8 cellular contexts compared by ENCODE assay signal in the genomic region with DNA sequence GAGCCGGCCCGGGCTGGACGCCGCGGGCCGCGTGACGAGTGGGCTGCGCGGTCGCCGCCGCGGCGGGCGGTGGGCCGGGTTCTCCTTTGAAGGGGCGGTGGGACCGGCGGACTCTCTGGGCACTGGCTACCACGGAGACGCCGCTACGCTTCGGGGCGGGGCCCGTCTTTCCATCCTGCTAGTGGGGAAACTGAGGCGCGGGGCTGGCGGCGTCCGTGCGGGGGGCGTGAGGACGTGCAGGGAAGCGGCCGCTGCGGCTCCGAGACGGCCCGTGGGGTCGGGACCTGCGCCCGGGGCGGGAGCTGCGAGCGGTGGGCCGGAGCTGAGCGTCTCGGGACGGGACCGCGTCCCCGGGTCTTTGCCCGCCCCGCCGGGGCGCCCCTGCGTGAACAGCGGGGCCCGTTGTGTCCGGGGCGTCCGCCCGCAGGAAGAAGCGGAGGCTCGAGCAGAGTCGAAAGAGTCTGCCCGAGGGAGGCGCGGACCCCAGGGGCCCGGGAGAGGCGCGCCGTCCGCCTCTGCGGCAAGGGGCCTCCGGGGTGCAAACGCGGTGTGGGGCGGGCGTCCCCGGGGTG. TPM values are rescaled to one million over a fixed set of nuclear protein-coding genes. Genes with fewer than 3 reads are reported as not detected.
DNase-seq lines count a peak whose midpoint lies in the region; ATAC-seq and TF ChIP-seq lines count a peak whose summit lies in the region.

No MANE protein-coding gene starts in this region.

- 1% methylated on average over 44 to 45 of the region's 83 CpGs for WGBS in lower leg skin, 2 donors

- no peaks in the 10 kb centered on the region for H3K9me3 ChIP-seq in vagina

- H3K36me3 Mint-ChIP-seq in activated naive CD8-positive, alpha-beta T cell treated with anti-CD3 and anti-CD28 coated beads for 36 hours: peaks cover 36% of the 10 kb centered on the region

- TF ChIP-seq CTCF in lower leg skin (IDR thresholded peaks at IDR 0.05): no peak
- no peak for TF ChIP-seq CTCF in vagina (IDR thresholded peaks at IDR 0.05)

- no peaks in the 10 kb centered on the region for H3K27me3 Mint-ChIP-seq in activated naive CD8-positive, alpha-beta T cell treated with anti-CD3 and anti-CD28 coated beads for 36 hours

- H3K27me3 ChIP-seq in ACC112 (ENCODE audit: insufficient read depth, low read length): no peaks in the 10 kb centered on the region
- H3K27me3 ChIP-seq in vagina: no peaks in the 10 kb centered on the region

- peaks cover 2% of the 10 kb centered on the region for H3K9me3 Mint-ChIP-seq in activated naive CD8-positive, alpha-beta T cell treated with anti-CD3 and anti-CD28 coated beads for 36 hours

- peak overlapping the region; percentile 98 for H3K4me3 ChIP-seq in ACC112 (ENCODE audit: low read depth, low read length)
- peak overlapping the region; percentile 59 for H3K4me3 ChIP-seq in lower leg skin (ENCODE audit: low read depth, poor library complexity, severe bottlenecking)
- peak overlapping the region; percentile 87 to 97 for H3K4me3 ChIP-seq in vagina

- H3K4me1 ChIP-seq in ACC112 (ENCODE audit: control insufficient read depth, insufficient read depth, low read length, unreplicated experiment) (peaks cover 32% of the 10 kb centered on the region), vagina (peaks cover 50% of the 10 kb centered on the region)

- H3K27ac ChIP-seq in ACC112 (ENCODE audit: low read depth, low read length): peak overlapping the region; percentile 25; the same call in 1 of the 2 replicates
- H3K27ac ChIP-seq in vagina: peak overlapping the region; percentile 85

- H3K4me3 Mint-ChIP-seq in activated naive CD8-positive, alpha-beta T cell treated with anti-CD3 and anti-CD28 coated beads for 36 hours: peak overlapping the region; percentile 77

- DNase-seq in activated naive CD8-positive, alpha-beta T cell treated with anti-CD3 and anti-CD28 coated beads for 36 hours: peak; percentile 26
- DNase-seq in lower leg skin (ENCODE audit: low spot score in 2 of 2) (no peak), vagina (ENCODE audit: extremely low spot score in 2 of 2) (no peak), NAMALWA (ENCODE audit: low spot score) (no peak), NCI-H2081 treated with DMSO at 0.1 percent for 48 hours (lab: John Stamatoyannopoulos, UW) (no peak)

- intact Hi-C loops in lower leg skin (cut with DNase I; ENCODE audit: low total_unique reads): loop anchor here (10.0 kb wide), 1 partner anchor 77 kb away; the partner anchor contains the start of gene PPP2R2D
- intact Hi-C loops in vagina (cut with DNase I): no loop called here

- H2AFZ ChIP-seq in ACC112 (ENCODE audit: low read length, unreplicated experiment): peak overlapping the region; percentile 98

- TF ChIP-seq POLR2A in lower leg skin (IDR thresholded peaks at IDR 0.05) (no peak), vagina (IDR thresholded peaks at IDR 0.05) (peak in 1 of 2 donors; percentile 6)

- peaks cover 52% of the 10 kb centered on the region for H3K79me2 ChIP-seq in ACC112 (ENCODE audit: control insufficient read depth, insufficient read depth, low read length, unreplicated experiment)

- H3K27ac Mint-ChIP-seq in activated naive CD8-positive, alpha-beta T cell treated with anti-CD3 and anti-CD28 coated beads for 36 hours: no peak overlapping the region

- peak; percentile 36 for ATAC-seq in GM18907 (IDR thresholded peaks at IDR 0.05; ENCODE audit: unreplicated experiment)
- ATAC-seq in HG03066 (IDR thresholded peaks at IDR 0.05; ENCODE audit: low read depth, unreplicated experiment): peak; percentile 16

- peaks cover 7% of the 10 kb centered on the region; the same call in 1 of the 2 replicates for H3K36me3 ChIP-seq in ACC112 (ENCODE audit: insufficient read depth, low read length)
- H3K36me3 ChIP-seq in vagina: no peaks in the 10 kb centered on the region

- peaks cover 31% of the 10 kb centered on the region for H3K4me1 Mint-ChIP-seq in activated naive CD8-positive, alpha-beta T cell treated with anti-CD3 and anti-CD28 coated beads for 36 hours

RNA-seq across cellular contexts. Expression of gene BNIP3, which starts 0.5 kb away (rescaled TPM):
- total RNA-seq in activated naive CD8-positive, alpha-beta T cell treated with anti-CD3 and anti-CD28 coated beads for 36 hours: 100 to 1,000 TPM; 115 to 121 TPM
- 100 to 1,000 TPM in 3 of 4 donors, 10 to 100 TPM in 1; 78.4 to 241 (median 168) TPM for total RNA-seq in lower leg skin
- 40.8 TPM for total RNA-seq in vagina
